13 cellular contexts compared by ENCODE assay signal in the genomic region with DNA sequence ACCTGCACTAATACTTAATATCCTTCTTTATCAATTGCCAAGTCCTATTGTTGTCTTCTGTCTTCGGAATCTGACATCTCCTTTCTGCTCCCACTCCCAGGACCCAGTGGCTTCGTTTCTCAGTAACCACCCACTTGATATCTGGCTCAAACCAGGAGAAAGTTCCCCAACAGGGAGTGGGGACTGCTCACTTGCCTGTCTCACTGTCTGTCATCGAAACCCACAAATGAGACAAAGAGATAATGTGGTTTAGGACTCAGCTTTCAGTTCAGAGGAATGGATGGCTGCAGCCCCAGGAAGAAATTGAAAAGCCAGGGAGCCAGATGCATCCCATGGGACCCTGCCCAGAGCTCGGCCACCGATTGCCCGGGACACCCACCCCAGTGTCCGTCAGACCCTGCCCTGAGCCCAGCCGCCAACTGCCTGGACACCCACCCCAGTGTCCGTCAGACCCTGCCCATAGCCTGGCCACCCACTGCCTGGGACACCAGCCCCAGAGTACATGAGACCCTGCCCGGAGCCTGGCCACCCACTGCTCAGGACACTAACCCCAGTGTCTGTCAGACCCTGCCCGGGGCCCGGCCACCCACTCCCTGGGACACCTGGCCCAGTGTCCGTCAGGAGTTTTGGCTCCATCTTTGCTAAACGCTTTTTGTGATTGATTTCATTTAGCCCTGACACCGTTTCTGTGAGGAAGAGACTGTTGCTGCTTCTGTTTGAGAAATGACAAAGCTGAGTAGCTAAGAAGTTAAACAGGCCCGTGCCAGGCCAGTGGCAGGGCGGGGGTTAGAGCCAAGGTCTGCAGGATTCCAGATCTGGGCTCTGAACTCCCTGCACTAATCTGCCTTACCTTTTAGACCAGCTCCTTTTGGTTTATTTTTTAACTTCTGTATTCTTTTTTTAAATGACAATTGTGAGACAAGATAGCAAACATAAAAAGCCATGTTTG.
DNase-seq lines count a peak whose midpoint lies in the region; ATAC-seq and TF ChIP-seq lines count a peak whose summit lies in the region.
"Had no signal": no experiment of that assay in that cellular context is flagged by ENCODE, and none has a peak within 500 bp of the region (broad histone marks: within the 10 kb centered on the region; RNA-seq: fewer than 3 reads in every experiment).

No MANE protein-coding gene starts in this region.

- H3K9me3 ChIP-seq in right atrium auricular region (no peaks in the 10 kb centered on the region), PC-3 (ENCODE audit: low read length) (no peaks in the 10 kb centered on the region), upper lobe of left lung (no peaks in the 10 kb centered on the region)
- H3K9me3 ChIP-seq: thoracic aorta had no signal

- no peaks in the 10 kb centered on the region for H3K9me2 ChIP-seq in PC-3 (replicated peaks; ENCODE audit: low read length)

- H3K36me3 ChIP-seq in right atrium auricular region = no peaks in the 10 kb centered on the region
- no peaks in the 10 kb centered on the region for H3K36me3 ChIP-seq in PC-3 (ENCODE audit: low read depth, low read length)
- no peaks in the 10 kb centered on the region for H3K36me3 ChIP-seq in upper lobe of left lung
- H3K36me3 ChIP-seq: thoracic aorta had no signal

- no peaks in the 10 kb centered on the region for H3F3A ChIP-seq in PC-3 (ENCODE audit: low read length, unreplicated experiment)

- H3K4me2 ChIP-seq in PC-3 (ENCODE audit: low read length) = peak overlapping the region; percentile 57

- peak overlapping the region; percentile 38; the same call in 1 of the 2 replicates for H2AFZ ChIP-seq in PC-3 (ENCODE audit: low read length)

- CTCF ChIA-PET in PC-3 (lab: Charles Lee) = no interaction called here

- POLR2A ChIA-PET in PC-3 (lab: Charles Lee; ENCODE audit: unreplicated experiment) = no interaction called here

- ATAC-seq in Right ventricle myocardium inferior (no peak), PC-3 (peak; percentile 80), upper lobe of left lung (ENCODE audit: low FRiP score in 2 of 2) (peak; percentile 43 to 49), GM18909 (IDR thresholded peaks at IDR 0.05; ENCODE audit: poor library complexity, unreplicated experiment) (no peak)

- no TSS peak for BruUV-seq in PC-3 (replicated peaks; lab: Mats Ljungman, UMichigan)

- H3K27ac ChIP-seq in right atrium auricular region (no peak overlapping the region), PC-3 (ENCODE audit: low read length) (peak overlapping the region; percentile 81), epithelial cell of prostate (peak overlapping the region; percentile 52), upper lobe of left lung (peak overlapping the region in 3 of 4 donors; percentile 45 to 54 (median 46))
- H3K27ac ChIP-seq: thoracic aorta, VCaP had no signal

- TF ChIP-seq EP300 in upper lobe of left lung (IDR thresholded peaks at IDR 0.05) = no peak

- H4K20me1 ChIP-seq in PC-3 (ENCODE audit: low read length) = no peaks in the 10 kb centered on the region

- 72 to 81% methylated on average over 10 to 17 of the region's 17 CpGs for WGBS in upper lobe of left lung, 2 donors

- TF ChIP-seq POLR2A in upper lobe of left lung (IDR thresholded peaks at IDR 0.05) = no peak

- peak; percentile 61 for DNase-seq in Right ventricle myocardium inferior (ENCODE audit: missing footprints)
- no peak for DNase-seq in right atrium auricular region (ENCODE audit: low spot score)
- peak; percentile 17 for DNase-seq in PC-3
- DNase-seq in epithelial cell of prostate (ENCODE audit: low read depth, low spot score) = no peak
- DNase-seq in upper lobe of left lung = peak in 1 of 2 donors; percentile 73
- no peak for DNase-seq in DMS 273 (lab: John Stamatoyannopoulos, UW; ENCODE audit: unreplicated experiment)
- DNase-seq in NCI-H510A treated with DMSO at 0.1 percent for 48 hours (lab: John Stamatoyannopoulos, UW) = no peak
- DNase-seq: NCI-H1436 treated with DMSO at 0.1 percent for 48 hours, NCI-H524 treated with DMSO at 0.1 percent for 48 hours had no signal

- TF ChIP-seq CTCF in right atrium auricular region (IDR thresholded peaks at IDR 0.05) (no peak), PC-3 (conservative IDR thresholded peaks at IDR 0.05; ENCODE audit: low read depth, low read length) (no peak), upper lobe of left lung (IDR thresholded peaks at IDR 0.05) (no peak)

- H3K4me3 ChIP-seq in right atrium auricular region = no peak overlapping the region
- H3K4me3 ChIP-seq in PC-3 (ENCODE audit: low read length) = peak overlapping the region; percentile 5; the same call in 1 of the 2 replicates
- no peak overlapping the region for H3K4me3 ChIP-seq in upper lobe of left lung
- H3K4me3 ChIP-seq: smooth muscle cell, thoracic aorta had no signal

- H3K27me3 ChIP-seq in right atrium auricular region = no peaks in the 10 kb centered on the region
- H3K27me3 ChIP-seq in PC-3 (ENCODE audit: low read length) = no peaks in the 10 kb centered on the region
- H3K27me3 ChIP-seq in upper lobe of left lung = no peaks in the 10 kb centered on the region

- H3K4me1 ChIP-seq in right atrium auricular region (no peaks in the 10 kb centered on the region), PC-3 (ENCODE audit: insufficient read depth, low read length) (peaks cover 24% of the 10 kb centered on the region), upper lobe of left lung (peaks cover 0 to 13% (median 5%) of the 10 kb centered on the region in 4 donors)

- H3K79me2 ChIP-seq in PC-3 (ENCODE audit: low read length) = no peaks in the 10 kb centered on the region

- peak overlapping the region; percentile 35; the same call in 1 of the 2 replicates for H3K9ac ChIP-seq in PC-3 (ENCODE audit: low read length)

- intact Hi-C loops in Right ventricle myocardium inferior (cut with DNase I) = no loop called here
- intact Hi-C loops in PC-3 (cut with micrococcal nuclease) = no loop called here

Comparison
In these comparisons a context has a peak if more than half of its experiments do, and no peak if none do; other contexts are left out.
1. DNase-seq: peak in Right ventricle myocardium inferior (single experiment) and PC-3 (single experiment); none in right atrium auricular region (single experiment), epithelial cell of prostate (single experiment), DMS 273 (single experiment) and NCI-H510A treated with DMSO at 0.1 percent for 48 hours (single experiment).
2. ATAC-seq: peak in PC-3 (single experiment) and upper lobe of left lung (2 of 2); none in Right ventricle myocardium inferior (single experiment) and GM18909 (single experiment).
3. H3K27ac ChIP-seq: peak in PC-3 (single experiment), epithelial cell of prostate (single experiment) and upper lobe of left lung (3 of 4); none in right atrium auricular region (0 of 2).